In genomic region chr3:10771486-10772225, GRCh38 we compare ENCODE assay signal across 19 cellular contexts. TPM values are rescaled to one million over a fixed set of nuclear protein-coding genes. Genes with fewer than 3 reads are reported as not detected.
DNase-seq lines count a peak whose midpoint lies in the region; ATAC-seq, FAIRE-seq and TF ChIP-seq lines count a peak whose summit lies in the region.
"Had no signal": no experiment of that assay in that cellular context is flagged by ENCODE, and none has a peak within 500 bp of the region (broad histone marks: within the 10 kb centered on the region; RNA-seq: fewer than 3 reads in every experiment).

No MANE protein-coding gene starts in this region.

- no peak overlapping the region for H3K4me3 ChIP-seq in breast epithelium
- no peak overlapping the region for H3K4me3 ChIP-seq in keratinocyte (ENCODE audit: control insufficient read depth in 2 of 3, extremely low read depth in 1 of 3, insufficient read depth in 2 of 3, low read depth in 1 of 3, low read length in 3 of 3)
- H3K4me3 ChIP-seq in vagina = no peak overlapping the region
- H3K4me3 ChIP-seq: GM12878, K562, Peyer's patch had no signal

- H3K9me1 ChIP-seq in keratinocyte (ENCODE audit: control insufficient read depth, extremely low read depth, insufficient read depth, low read length) = no peaks in the 10 kb centered on the region

- no peaks in the 10 kb centered on the region for H3K4me1 ChIP-seq in breast epithelium
- H3K4me1 ChIP-seq in keratinocyte (ENCODE audit: control insufficient read depth, extremely low read depth, insufficient read depth, low read length) = peaks cover 27% of the 10 kb centered on the region
- no peaks in the 10 kb centered on the region for H3K4me1 ChIP-seq in vagina
- H3K4me1 ChIP-seq: Peyer's patch had no signal

- no peak overlapping the region for H3K4me3 Mint-ChIP-seq in MCF 10A (ENCODE audit: unreplicated experiment)

- H3K4me1 Mint-ChIP-seq in MCF 10A (ENCODE audit: insufficient read depth, unreplicated experiment) = peaks cover 6% of the 10 kb centered on the region

- H3K79me2 ChIP-seq in keratinocyte (ENCODE audit: control insufficient read depth, insufficient read depth, low read length) = no peaks in the 10 kb centered on the region

- no TSS peak for BruUV-seq in MCF 10A (replicated peaks; lab: Mats Ljungman, UMichigan)

- H3K4me2 ChIP-seq in keratinocyte (ENCODE audit: control insufficient read depth, extremely low read depth, insufficient read depth, low read depth, low read length) = peak overlapping the region; percentile 71

- H3K27me3 ChIP-seq in breast epithelium (peaks cover 0 to 29% of the 10 kb centered on the region in 2 donors), keratinocyte (ENCODE audit: control insufficient read depth, extremely low read depth, insufficient read depth, low read length) (no peaks in the 10 kb centered on the region), vagina (no peaks in the 10 kb centered on the region)
- H3K27me3 ChIP-seq: Peyer's patch had no signal

- POLR2A ChIA-PET in MCF 10A (lab: Yijun Ruan, JAX) = no interaction called here

- DNase-seq in MCF 10A (ENCODE audit: unreplicated experiment) (no peak), breast epithelium (ENCODE audit: low spot score in 2 of 2) (no peak), ecto neural progenitor cell (ENCODE audit: low spot score) (peak; percentile 24), keratinocyte (ENCODE audit: low read depth, low spot score) (peak; percentile 68), vagina (ENCODE audit: extremely low spot score in 2 of 2) (peak; percentile 72 to 88), cerebellar nuclear complex (lab: John Stamatoyannopoulos, UW) (no peak)
- DNase-seq: GDM1, NCI-H1048, NCI-H1436 treated with DMSO at 0.1 percent for 48 hours, NCI-H2029 treated with DMSO at 0.1 percent for 48 hours, NCI-H524, Peyer's patch, SHP77 had no signal

- peak overlapping the region; percentile 29 for H3K27ac Mint-ChIP-seq in MCF 10A (ENCODE audit: low read depth, unreplicated experiment)

- H3K36me3 ChIP-seq in breast epithelium (no peaks in the 10 kb centered on the region), keratinocyte (ENCODE audit: control insufficient read depth in 2 of 2, extremely low read depth in 1 of 2, insufficient read depth in 2 of 2, low read length in 2 of 2) (no peaks in the 10 kb centered on the region), vagina (no peaks in the 10 kb centered on the region)
- H3K36me3 ChIP-seq: Peyer's patch had no signal

- intact Hi-C loops in MCF 10A (cut with micrococcal nuclease) = no loop called here
- intact Hi-C loops in breast epithelium (cut with DNase I; ENCODE audit: low total_unique reads) = loop anchor here (2.0 kb wide), 1 partner anchor 181 kb away; no protein-coding TSS in a partner anchor
- intact Hi-C loops in vagina (cut with DNase I) = no loop called here

- H3K36me3 Mint-ChIP-seq in MCF 10A (ENCODE audit: insufficient read depth, unreplicated experiment) = no peaks in the 10 kb centered on the region

- no peaks in the 10 kb centered on the region for H3K27me3 Mint-ChIP-seq in MCF 10A (ENCODE audit: insufficient read depth, unreplicated experiment)

- H3K9me3 Mint-ChIP-seq in MCF 10A (ENCODE audit: unreplicated experiment) = no peaks in the 10 kb centered on the region

- TF ChIP-seq CTCF in MCF 10A (IDR thresholded peaks at IDR 0.05; ENCODE audit: unreplicated experiment) = no peak
- no peak for TF ChIP-seq CTCF in breast epithelium (IDR thresholded peaks at IDR 0.05)
- no peak for TF ChIP-seq CTCF in keratinocyte (optimal IDR thresholded peaks at IDR 0.05 in 1 of 3, IDR thresholded peaks at IDR 0.05 in 1 of 3, conservative IDR thresholded peaks at IDR 0.05 in 1 of 3; ENCODE audit: extremely low read depth in 1 of 3, insufficient read depth in 2 of 3, low read length in 3 of 3)
- no peak for TF ChIP-seq CTCF in vagina (IDR thresholded peaks at IDR 0.05)

- no peaks in the 10 kb centered on the region for H4K20me1 ChIP-seq in keratinocyte (ENCODE audit: control insufficient read depth, extremely low read depth, insufficient read depth, low read length)

- FAIRE-seq in keratinocyte (lab: Jason Lieb, UNC) = peak; percentile 98
- FAIRE-seq: GM12878, K562 had no signal

- ATAC-seq in HG03439 (IDR thresholded peaks at IDR 0.05; ENCODE audit: unreplicated experiment) = no peak
- no peak for ATAC-seq in HG03108 (IDR thresholded peaks at IDR 0.05; ENCODE audit: unreplicated experiment)
- ATAC-seq: GM12878 had no signal

- CTCF ChIA-PET in MCF 10A (lab: Yijun Ruan, JAX) = interaction anchor here (0.6 to 2.4 kb wide), 11 partner anchors 11 to 366 kb away, joined by 3 to 15 read pairs (median 4); no protein-coding TSS in a partner anchor

- peak overlapping the region; percentile 46 for H2AFZ ChIP-seq in keratinocyte (ENCODE audit: control insufficient read depth, low read length)

- dilution Hi-C loops in keratinocyte (cut with MboI; ENCODE audit: extremely low pct_ligation_motif_present, low sequenced_read_pairs) = no loop called here

- H3K9me3 ChIP-seq in breast epithelium (peaks cover 7% of the 10 kb centered on the region in 2 donors), keratinocyte (ENCODE audit: control insufficient read depth, low read depth, low read length) (no peaks in the 10 kb centered on the region), vagina (no peaks in the 10 kb centered on the region)

- TF ChIP-seq POLR2A in breast epithelium (IDR thresholded peaks at IDR 0.05) (no peak), vagina (IDR thresholded peaks at IDR 0.05) (no peak)

- H3K27ac ChIP-seq in breast epithelium (no peak overlapping the region), keratinocyte (ENCODE audit: control insufficient read depth, insufficient read depth, low read length) (peak overlapping the region; percentile 80), vagina (no peak overlapping the region)
- H3K27ac ChIP-seq: Peyer's patch had no signal

- peak overlapping the region; percentile 41 for H3K9ac ChIP-seq in keratinocyte (ENCODE audit: control insufficient read depth, extremely low read depth, insufficient read depth, low read length)

RNA-seq across cellular contexts. Expression of gene SLC6A11, which starts 44.4 kb away (rescaled TPM):
- total RNA-seq in MCF 10A (2022) (1.4 and 1.5 TPM in 2 replicates), breast epithelium (under 1 TPM in 2 of 3 donors, not detected in 1; under 0.01 to 0.15 TPM), vagina (0.25 TPM)
- 9.4 to 24.8 TPM (median 9.8 TPM) in 3 replicates for polyA plus RNA-seq in keratinocyte
- 1.8 TPM for polyA plus RNA-seq in keratinocyte (2011; ENCODE audit: low read depth)
- 6.5 and 7.4 TPM in 2 replicates for polyA plus RNA-seq in keratinocyte (2011; cell fraction: cytosol; rRNA removed)
- polyA plus RNA-seq in keratinocyte (2011; cell fraction: nucleus; rRNA removed) = 31.8 and 35.2 TPM in 2 replicates
- 6.9 and 7.3 TPM in 2 replicates for polyA plus RNA-seq in keratinocyte (2012; ENCODE audit: low replicate concordance)
- 9.0 to 21.9 TPM (median 9.9 TPM) in 3 replicates for polyA minus RNA-seq in keratinocyte
- polyA minus RNA-seq in keratinocyte (2011; cell fraction: cytosol; rRNA and poly(A)+ RNA removed) = 6.5 TPM
- polyA minus RNA-seq in keratinocyte (2011; cell fraction: nucleus; rRNA and poly(A)+ RNA removed) = 15.0 and 21.8 TPM in 2 replicates
- total RNA-seq: A172, GM12878, K562, Peyer's patch had no signal
- polyA plus RNA-seq: BJ, GM12878 had no signal

Comparison
In these comparisons a context has a peak if more than half of its experiments do, and no peak if none do; other contexts are left out.
1. DNase-seq: peak in ecto neural progenitor cell (single experiment), keratinocyte (single experiment) and vagina (2 of 2); none in MCF 10A (single experiment), breast epithelium (0 of 2) and cerebellar nuclear complex (0 of 2).